Comparison of ENCODE assay signal across 11 cellular contexts in the genomic region with DNA sequence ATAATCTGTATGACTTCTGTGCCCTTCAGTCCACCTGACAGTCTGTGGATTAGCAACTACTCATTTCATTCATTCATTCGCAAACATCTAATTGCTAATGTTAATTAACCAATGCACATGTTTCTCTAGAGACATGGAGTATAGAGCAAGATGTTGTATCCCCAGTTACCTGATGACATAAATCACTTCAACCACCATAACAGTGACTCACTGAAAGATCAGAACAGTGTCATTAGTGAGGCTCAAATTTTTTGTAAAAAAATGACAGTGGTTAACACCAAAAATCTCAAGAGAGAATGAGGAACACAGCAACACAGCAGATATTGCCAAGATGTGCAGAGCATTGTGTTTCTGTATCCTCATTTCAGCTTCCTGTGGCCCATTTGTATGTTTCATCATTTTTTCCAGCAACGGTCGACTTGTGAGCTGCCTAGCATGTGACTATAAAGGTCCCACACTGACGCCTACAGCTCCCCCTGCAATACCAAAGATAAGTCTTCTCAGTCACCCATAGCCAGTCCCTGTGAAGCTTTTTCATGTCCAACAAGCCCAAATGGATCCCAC. TPM values are rescaled to one million over a fixed set of nuclear protein-coding genes. Genes with fewer than 3 reads are reported as not detected.
DNase-seq lines count a peak whose midpoint lies in the region; ATAC-seq, FAIRE-seq and TF ChIP-seq lines count a peak whose summit lies in the region.
"Had no signal": no experiment of that assay in that cellular context is flagged by ENCODE, and none has a peak within 500 bp of the region (broad histone marks: within the 10 kb centered on the region; RNA-seq: fewer than 3 reads in every experiment).

No MANE protein-coding gene starts in this region.

- H3K27ac ChIP-seq in CD8-positive, alpha-beta memory T cell (ENCODE audit: low read depth, low read length), result no peak overlapping the region
- H3K27ac ChIP-seq in vagina, result no peak overlapping the region

- DNase-seq in CD8-positive, alpha-beta memory T cell, result peak in 1 of 5 donors; percentile 52
- DNase-seq in RCC 7860 (ENCODE audit: low spot score) (peak; percentile 80), fibroblast of pulmonary artery (ENCODE audit: low read depth) (peak; percentile 68), vagina (ENCODE audit: extremely low spot score in 2 of 2) (no peak), DMS 273 treated with DMSO at 0.1 percent for 48 hours (lab: John Stamatoyannopoulos, UW) (no peak)
- DNase-seq: NCI-H510A had no signal

- intact Hi-C loops in vagina (cut with DNase I), result loop anchor here (10.0 kb wide), 1 partner anchor 61 kb away; no protein-coding TSS in a partner anchor

- POLR2A ChIA-PET in CD8-positive, alpha-beta memory T cell (lab: Charles Lee), result no interaction called here

- no peaks in the 10 kb centered on the region for H3K9me3 ChIP-seq in CD8-positive, alpha-beta memory T cell (ENCODE audit: low read length)
- H3K9me3 ChIP-seq in vagina, result no peaks in the 10 kb centered on the region

- peak overlapping the region in 5 of 7 donors; percentile 12 to 71 (median 17) for H3K4me3 Mint-ChIP-seq in CD8-positive, alpha-beta memory T cell
- H3K4me3 Mint-ChIP-seq: memory B cell had no signal

- H3K4me1 ChIP-seq in CD8-positive, alpha-beta memory T cell (ENCODE audit: insufficient read depth, low read length), result peaks cover 10% of the 10 kb centered on the region
- peaks cover 18% of the 10 kb centered on the region for H3K4me1 ChIP-seq in vagina

- peaks cover 22 to 60% of the 10 kb centered on the region in 2 donors for H3K27me3 Mint-ChIP-seq in CD8-positive, alpha-beta memory T cell

- no peaks in the 10 kb centered on the region for H3K36me3 Mint-ChIP-seq in CD8-positive, alpha-beta memory T cell

- no peak overlapping the region for H3K4me3 ChIP-seq in CD8-positive, alpha-beta memory T cell (ENCODE audit: low read length)
- H3K4me3 ChIP-seq in fibroblast of pulmonary artery (replicated peaks; ENCODE audit: low read depth, low read length), result no peak overlapping the region
- H3K4me3 ChIP-seq in vagina, result no peak overlapping the region

- ATAC-seq in GM21423 (IDR thresholded peaks at IDR 0.05; ENCODE audit: unreplicated experiment) (peak; percentile 34), HG03045 (IDR thresholded peaks at IDR 0.05; ENCODE audit: unreplicated experiment) (no peak), HG03139 (IDR thresholded peaks at IDR 0.05; ENCODE audit: unreplicated experiment) (no peak)

- no peak for TF ChIP-seq POLR2A in vagina (IDR thresholded peaks at IDR 0.05)

- H3K9me3 Mint-ChIP-seq in CD8-positive, alpha-beta memory T cell, result no peaks in the 10 kb centered on the region
- H3K9me3 Mint-ChIP-seq: memory B cell had no signal

- TF ChIP-seq CTCF in fibroblast of pulmonary artery (IDR thresholded peaks at IDR 0.05; ENCODE audit: low read length, missing control alignments), result no peak
- TF ChIP-seq CTCF in vagina (IDR thresholded peaks at IDR 0.05), result no peak

- H3K27ac Mint-ChIP-seq in CD8-positive, alpha-beta memory T cell, result peak overlapping the region; percentile 17 to 99 (median 90)
- H3K27ac Mint-ChIP-seq: memory B cell had no signal

- peaks cover 14 to 23% (median 16%) of the 10 kb centered on the region in 3 donors for H3K4me1 Mint-ChIP-seq in CD8-positive, alpha-beta memory T cell

- FAIRE-seq in RCC 7860 (lab: Jason Lieb, UNC), result peak; percentile 86

- CTCF ChIA-PET in CD8-positive, alpha-beta memory T cell (lab: Charles Lee), result no interaction called here

- peaks cover 8% of the 10 kb centered on the region for H3K27me3 ChIP-seq in CD8-positive, alpha-beta memory T cell (ENCODE audit: insufficient read depth, low read length, poor library complexity, severe bottlenecking)
- H3K27me3 ChIP-seq in vagina, result no peaks in the 10 kb centered on the region

- no peaks in the 10 kb centered on the region for H3K36me3 ChIP-seq in CD8-positive, alpha-beta memory T cell (ENCODE audit: insufficient read depth, low read length)
- H3K36me3 ChIP-seq in vagina, result no peaks in the 10 kb centered on the region

RNA-seq across cellular contexts. Expression of gene PLD1, which starts 3.7 kb away (rescaled TPM):
- total RNA-seq in CD8-positive, alpha-beta memory T cell, result 1 to 10 TPM in 1 of 2 experiments, under 1 TPM in 1; 0.59 to 1.3 TPM
- polyA plus RNA-seq in CD8-positive, alpha-beta memory T cell, result 14.5 TPM
- 35.6 TPM for total RNA-seq in vagina

RNA-seq across cellular contexts. Expression of gene TMEM212, which starts 29.2 kb away (rescaled TPM):
- not detected for total RNA-seq in CD8-positive, alpha-beta memory T cell
- not detected for polyA plus RNA-seq in CD8-positive, alpha-beta memory T cell
- total RNA-seq in vagina, result not detected
- total RNA-seq: aorta had no signal
- polyA plus RNA-seq: aorta had no signal

Comparison
In these comparisons a context has a peak if more than half of its experiments do, and no peak if none do; other contexts are left out.
1. DNase-seq: peak in RCC 7860 (single experiment) and fibroblast of pulmonary artery (single experiment); none in vagina (0 of 2) and DMS 273 treated with DMSO at 0.1 percent for 48 hours (single experiment).
2. RNA of gene PLD1, which starts 3.7 kb away (total RNA-seq): 35.6 TPM in vagina (single experiment); 0.59 to 1.3 TPM in CD8-positive, alpha-beta memory T cell; every median in the first group is over 10 times any median in the second.